In genomic region chr15:64634576-64635485, GRCh38 we compare ENCODE assay signal across 8 cellular contexts.
A peak's percentile ranks its signal among the peaks of the same experiment; 100 is the strongest.
DNase-seq lines count a peak whose midpoint lies in the region; ATAC-seq lines count a peak whose summit lies in the region.

No MANE protein-coding gene starts in this region.

- no peaks in the 10 kb centered on the region for H3K27me3 Mint-ChIP-seq in activated T-cell treated with anti-CD3 and anti-CD28 coated beads, Interleukin-2, amount 50 U/mL, for 72 hours (ENCODE audit: low read depth)
- H3K27me3 Mint-ChIP-seq in stimulated activated naive CD8-positive, alpha-beta T cell treated with anti-CD3 and anti-CD28 coated beads, Interleukin-15, amount 100 ng/mL, for 72 hours: no peaks in the 10 kb centered on the region

- H3K9me3 Mint-ChIP-seq in activated T-cell treated with anti-CD3 and anti-CD28 coated beads, Interleukin-2, amount 50 U/mL, for 72 hours: peaks cover 5% of the 10 kb centered on the region in 2 donors
- H3K9me3 Mint-ChIP-seq in stimulated activated naive CD8-positive, alpha-beta T cell treated with anti-CD3 and anti-CD28 coated beads, Interleukin-15, amount 100 ng/mL, for 72 hours: peaks cover 9 to 12% of the 10 kb centered on the region in 2 donors

- peak overlapping the region; percentile 73 for H3K27ac Mint-ChIP-seq in activated T-cell treated with anti-CD3 and anti-CD28 coated beads, Interleukin-2, amount 50 U/mL, for 72 hours
- peak overlapping the region; percentile 94 to 95 for H3K27ac Mint-ChIP-seq in stimulated activated naive CD8-positive, alpha-beta T cell treated with anti-CD3 and anti-CD28 coated beads, Interleukin-15, amount 100 ng/mL, for 72 hours

- peak; percentile 21 for DNase-seq in COR-L47 (lab: John Stamatoyannopoulos, UW)
- peak; percentile 44 to 51 for DNase-seq in activated T-cell treated with anti-CD3 and anti-CD28 coated beads, Interleukin-2, amount 50 U/mL, for 72 hours
- peak; percentile 75 for DNase-seq in iPS-NIHi11 (ENCODE audit: low spot score)
- peak; percentile 52 to 73 for DNase-seq in stimulated activated naive CD8-positive, alpha-beta T cell treated with anti-CD3 and anti-CD28 coated beads, Interleukin-15, amount 100 ng/mL, for 72 hours
- no peak for DNase-seq in activated gamma-delta T cell (lab: John Stamatoyannopoulos, UW)
- DNase-seq in posterior cingulate gyrus: no peak

- H3K9ac ChIP-seq in HUES48 (ENCODE audit: low read depth, low read length): peak overlapping the region; percentile 56

- no peaks in the 10 kb centered on the region; the same call in 1 of the 2 replicates for H3K9me3 ChIP-seq in HUES48 (ENCODE audit: control insufficient read depth, insufficient read depth, low read length)

- peaks cover 47% of the 10 kb centered on the region for H3K4me1 Mint-ChIP-seq in activated T-cell treated with anti-CD3 and anti-CD28 coated beads, Interleukin-2, amount 50 U/mL, for 72 hours (ENCODE audit: low read depth)
- peaks cover 77% of the 10 kb centered on the region for H3K4me1 Mint-ChIP-seq in stimulated activated naive CD8-positive, alpha-beta T cell treated with anti-CD3 and anti-CD28 coated beads, Interleukin-15, amount 100 ng/mL, for 72 hours

- intact Hi-C loops in posterior cingulate gyrus (cut with DNase I): loop anchor here (10.0 kb wide), 1 partner anchor 170 kb away; the partner anchor contains the start of gene ZNF609

- H3K4me3 ChIP-seq in HUES48 (ENCODE audit: low read depth, low read length): 0 out of 2 replicates have a peak overlapping the region, but pooled peaks have one; percentile 28

- H3K36me3 ChIP-seq in HUES48 (ENCODE audit: control insufficient read depth, insufficient read depth, low read length): peaks cover 3% of the 10 kb centered on the region; the same call in 1 of the 2 replicates

- H3K27me3 ChIP-seq in HUES48 (ENCODE audit: control insufficient read depth, insufficient read depth, low read length): no peaks in the 10 kb centered on the region

- H3K36me3 Mint-ChIP-seq in activated T-cell treated with anti-CD3 and anti-CD28 coated beads, Interleukin-2, amount 50 U/mL, for 72 hours (ENCODE audit: insufficient read depth in 2 of 2): peaks cover 9 to 26% of the 10 kb centered on the region in 2 donors

- peak overlapping the region; percentile 95 for H3K27ac ChIP-seq in HUES48 (ENCODE audit: low read depth, low read length)

- peak; percentile 45 for ATAC-seq in GM19467 (IDR thresholded peaks at IDR 0.05; ENCODE audit: unreplicated experiment)
- peak; percentile 71 to 76 for ATAC-seq in activated T-cell treated with anti-CD3 and anti-CD28 coated beads, Interleukin-2, amount 50 U/mL, for 72 hours (replicated peaks in 1 of 2)
- peak; percentile 85 for ATAC-seq in stimulated activated naive CD8-positive, alpha-beta T cell treated with anti-CD3 and anti-CD28 coated beads, Interleukin-15, amount 100 ng/mL, for 72 hours

- peaks cover 30% of the 10 kb centered on the region for H3K4me1 ChIP-seq in HUES48 (ENCODE audit: control insufficient read depth, insufficient read depth, low read length)

- peak overlapping the region; percentile 53 to 82 for H3K4me3 Mint-ChIP-seq in activated T-cell treated with anti-CD3 and anti-CD28 coated beads, Interleukin-2, amount 50 U/mL, for 72 hours
- H3K4me3 Mint-ChIP-seq in stimulated activated naive CD8-positive, alpha-beta T cell treated with anti-CD3 and anti-CD28 coated beads, Interleukin-15, amount 100 ng/mL, for 72 hours: peak overlapping the region; percentile 67 to 74

Comparison
In these comparisons a context has a peak if more than half of its experiments do, and no peak if none do; other contexts are left out.
1. DNase-seq: peak in COR-L47 (single experiment), activated T-cell treated with anti-CD3 and anti-CD28 coated beads, Interleukin-2, amount 50 U/mL, for 72 hours (2 of 2), iPS-NIHi11 (single experiment) and stimulated activated naive CD8-positive, alpha-beta T cell treated with anti-CD3 and anti-CD28 coated beads, Interleukin-15, amount 100 ng/mL, for 72 hours (2 of 2); none in activated gamma-delta T cell (single experiment) and posterior cingulate gyrus (0 of 10).
2. Peak in every context shown above with its lines, with median percentiles within 50 percentile points of each other: ATAC-seq.